Comparison of ENCODE assay signal across 8 cellular contexts in genomic region chr18:32552421-32553030, GRCh38.
DNase-seq lines count a peak whose midpoint lies in the region; ATAC-seq and TF ChIP-seq lines count a peak whose summit lies in the region.

No MANE protein-coding gene starts in this region.

- ATAC-seq in GM19035 (IDR thresholded peaks at IDR 0.05; ENCODE audit: unreplicated experiment) = peak; percentile 86
- peak; percentile 86 for ATAC-seq in HG03159 (IDR thresholded peaks at IDR 0.05; ENCODE audit: unreplicated experiment)
- peak; percentile 62 for ATAC-seq in effector memory CD8-positive, alpha-beta T cell (replicated peaks)
- ATAC-seq in stimulated activated effector memory CD8-positive, alpha-beta T cell treated with anti-CD3 and anti-CD28 coated beads, Interleukin-12 subunit alpha, Interleukin-12 subunit beta, amount 100 ng/mL, for 72 hours = peak; percentile 65

- DNase-seq in CD14-positive monocyte (ENCODE audit: low spot score) (no peak), NCI-H460 (ENCODE audit: extremely low read depth, low read depth) (peak; percentile 38), mesothelial cell of epicardium (ENCODE audit: low spot score in 2 of 2, unreplicated experiment in 2 of 2) (no peak)
- DNase-seq in activated CD4-positive, alpha-beta T cell treated with anti-CD3 and anti-CD28 coated beads, Interleukin-2, amount 10 ng/mL, durations not matched to agents 24 days and 14 days = peak; percentile 87
- peak; percentile 36 to 46 (median 42) for DNase-seq in effector memory CD8-positive, alpha-beta T cell
- DNase-seq in stimulated activated effector memory CD8-positive, alpha-beta T cell treated with anti-CD3 and anti-CD28 coated beads, Interleukin-12 subunit alpha, Interleukin-12 subunit beta, amount 100 ng/mL, for 72 hours (ENCODE audit: low spot score in 2 of 2) = peak; percentile 40 to 74

- peaks cover 5 to 7% (median 6%) of the 10 kb centered on the region in 3 donors for H3K27me3 Mint-ChIP-seq in CD14-positive monocyte (ENCODE audit: low read depth in 3 of 3)
- peaks cover 2% of the 10 kb centered on the region for H3K27me3 Mint-ChIP-seq in activated CD4-positive, alpha-beta T cell treated with anti-CD3 and anti-CD28 coated beads, Interleukin-2, amount 10 ng/mL, durations not matched to agents 24 days and 14 days
- peaks cover 21 to 25% of the 10 kb centered on the region in 2 donors for H3K27me3 Mint-ChIP-seq in effector memory CD8-positive, alpha-beta T cell
- no peaks in the 10 kb centered on the region for H3K27me3 Mint-ChIP-seq in mesothelial cell of epicardium (ENCODE audit: low read depth)

- intact Hi-C loops in CD14-positive monocyte (cut with micrococcal nuclease) = loop anchor here in 1 of 2 donors (5.0 kb wide), 1 partner anchor 390 kb away; no protein-coding TSS in a partner anchor
- intact Hi-C loops in activated CD4-positive, alpha-beta T cell treated with anti-CD3 and anti-CD28 coated beads, Interleukin-2, amount 10 ng/mL, durations not matched to agents 24 days and 14 days (cut with micrococcal nuclease) = loop anchor here (1.0 to 10.0 kb wide), 3 partner anchors 118 to 394 kb away; no protein-coding TSS in a partner anchor

- peak; percentile 87 for TF ChIP-seq CTCF in CD14-positive monocyte (IDR thresholded peaks at IDR 0.05)
- peak; percentile 71 for TF ChIP-seq CTCF in mesothelial cell of epicardium (IDR thresholded peaks at IDR 0.05; ENCODE audit: unreplicated experiment)

- no peaks in the 10 kb centered on the region for H3K9me3 Mint-ChIP-seq in CD14-positive monocyte
- H3K9me3 Mint-ChIP-seq in activated CD4-positive, alpha-beta T cell treated with anti-CD3 and anti-CD28 coated beads, Interleukin-2, amount 10 ng/mL, durations not matched to agents 24 days and 14 days = no peaks in the 10 kb centered on the region
- H3K9me3 Mint-ChIP-seq in effector memory CD8-positive, alpha-beta T cell = no peaks in the 10 kb centered on the region
- H3K9me3 Mint-ChIP-seq in mesothelial cell of epicardium = no peaks in the 10 kb centered on the region
- no peaks in the 10 kb centered on the region for H3K9me3 Mint-ChIP-seq in stimulated activated effector memory CD8-positive, alpha-beta T cell treated with anti-CD3 and anti-CD28 coated beads, Interleukin-12 subunit alpha, Interleukin-12 subunit beta, amount 100 ng/mL, for 72 hours

- no peak overlapping the region for H3K27ac Mint-ChIP-seq in CD14-positive monocyte
- no peak overlapping the region for H3K27ac Mint-ChIP-seq in activated CD4-positive, alpha-beta T cell treated with anti-CD3 and anti-CD28 coated beads, Interleukin-2, amount 10 ng/mL, durations not matched to agents 24 days and 14 days
- no peak overlapping the region for H3K27ac Mint-ChIP-seq in effector memory CD8-positive, alpha-beta T cell
- H3K27ac Mint-ChIP-seq in mesothelial cell of epicardium = no peak overlapping the region
- H3K27ac Mint-ChIP-seq in stimulated activated effector memory CD8-positive, alpha-beta T cell treated with anti-CD3 and anti-CD28 coated beads, Interleukin-12 subunit alpha, Interleukin-12 subunit beta, amount 100 ng/mL, for 72 hours = no peak overlapping the region

- H3K4me1 Mint-ChIP-seq in CD14-positive monocyte (no peaks in the 10 kb centered on the region), mesothelial cell of epicardium (peaks cover 23% of the 10 kb centered on the region)
- no peaks in the 10 kb centered on the region for H3K4me1 Mint-ChIP-seq in activated CD4-positive, alpha-beta T cell treated with anti-CD3 and anti-CD28 coated beads, Interleukin-2, amount 10 ng/mL, durations not matched to agents 24 days and 14 days
- peaks cover 0 to 1% of the 10 kb centered on the region in 2 donors for H3K4me1 Mint-ChIP-seq in effector memory CD8-positive, alpha-beta T cell (ENCODE audit: low read depth in 2 of 2)
- H3K4me1 Mint-ChIP-seq in stimulated activated effector memory CD8-positive, alpha-beta T cell treated with anti-CD3 and anti-CD28 coated beads, Interleukin-12 subunit alpha, Interleukin-12 subunit beta, amount 100 ng/mL, for 72 hours = no peaks in the 10 kb centered on the region

- no peak overlapping the region for H3K4me3 Mint-ChIP-seq in CD14-positive monocyte
- no peak overlapping the region for H3K4me3 Mint-ChIP-seq in activated CD4-positive, alpha-beta T cell treated with anti-CD3 and anti-CD28 coated beads, Interleukin-2, amount 10 ng/mL, durations not matched to agents 24 days and 14 days
- no peak overlapping the region for H3K4me3 Mint-ChIP-seq in effector memory CD8-positive, alpha-beta T cell
- no peak overlapping the region for H3K4me3 Mint-ChIP-seq in mesothelial cell of epicardium
- no peak overlapping the region for H3K4me3 Mint-ChIP-seq in stimulated activated effector memory CD8-positive, alpha-beta T cell treated with anti-CD3 and anti-CD28 coated beads, Interleukin-12 subunit alpha, Interleukin-12 subunit beta, amount 100 ng/mL, for 72 hours

- H3K36me3 Mint-ChIP-seq in CD14-positive monocyte (no peaks in the 10 kb centered on the region), mesothelial cell of epicardium (no peaks in the 10 kb centered on the region)
- no peaks in the 10 kb centered on the region for H3K36me3 Mint-ChIP-seq in activated CD4-positive, alpha-beta T cell treated with anti-CD3 and anti-CD28 coated beads, Interleukin-2, amount 10 ng/mL, durations not matched to agents 24 days and 14 days (ENCODE audit: low read depth)
- H3K36me3 Mint-ChIP-seq in effector memory CD8-positive, alpha-beta T cell (ENCODE audit: insufficient read depth) = no peaks in the 10 kb centered on the region
- H3K36me3 Mint-ChIP-seq in stimulated activated effector memory CD8-positive, alpha-beta T cell treated with anti-CD3 and anti-CD28 coated beads, Interleukin-12 subunit alpha, Interleukin-12 subunit beta, amount 100 ng/mL, for 72 hours = no peaks in the 10 kb centered on the region

Comparison
In these comparisons a context has a peak if more than half of its experiments do, and no peak if none do; other contexts are left out.
1. DNase-seq: peak in NCI-H460 (single experiment), activated CD4-positive, alpha-beta T cell treated with anti-CD3 and anti-CD28 coated beads, Interleukin-2, amount 10 ng/mL, durations not matched to agents 24 days and 14 days (single experiment), effector memory CD8-positive, alpha-beta T cell (3 of 3) and stimulated activated effector memory CD8-positive, alpha-beta T cell treated with anti-CD3 and anti-CD28 coated beads, Interleukin-12 subunit alpha, Interleukin-12 subunit beta, amount 100 ng/mL, for 72 hours (2 of 2); none in CD14-positive monocyte (single experiment) and mesothelial cell of epicardium (0 of 2).
2. Peak in every context shown above with its lines, with median percentiles within 50 percentile points of each other: ATAC-seq.